15 cellular contexts compared by ENCODE assay signal in genomic region chr18:55833543-55833942, GRCh38.
DNase-seq lines count a peak whose midpoint lies in the region; ATAC-seq and FAIRE-seq lines count a peak whose summit lies in the region.
"Had no signal": no experiment of that assay in that cellular context is flagged by ENCODE, and none has a peak within 500 bp of the region (broad histone marks: within the 10 kb centered on the region; RNA-seq: fewer than 3 reads in every experiment).

No MANE protein-coding gene starts in this region.

- ATAC-seq in HG02870 (IDR thresholded peaks at IDR 0.05; ENCODE audit: unreplicated experiment): no peak
- ATAC-seq in activated CD8-positive, alpha-beta T cell treated with anti-CD3 and anti-CD28 coated beads, Interleukin-2, amount 10 ng/mL, durations not matched to agents 7 days and 5 days: no peak

- no peak overlapping the region for H3K4me3 ChIP-seq in ACC112 (ENCODE audit: low read depth, low read length)
- H3K4me3 ChIP-seq: BLaER1 had no signal

- no peak overlapping the region for H3K4me3 Mint-ChIP-seq in activated CD8-positive, alpha-beta T cell treated with anti-CD3 and anti-CD28 coated beads, Interleukin-2, amount 10 ng/mL, durations not matched to agents 7 days and 5 days
- H3K4me3 Mint-ChIP-seq: activated naive CD4-positive, alpha-beta T cell treated with anti-CD3 and anti-CD28 coated beads for 36 hours had no signal

- CTCF ChIA-PET in activated CD8-positive, alpha-beta T cell treated with anti-CD3 and anti-CD28 coated beads, Interleukin-2, amount 10 ng/mL, durations not matched to agents 7 days and 5 days (lab: Charles Lee): no interaction called here

- peaks cover 17% of the 10 kb centered on the region for H3K9me3 Mint-ChIP-seq in activated CD8-positive, alpha-beta T cell treated with anti-CD3 and anti-CD28 coated beads, Interleukin-2, amount 10 ng/mL, durations not matched to agents 7 days and 5 days (ENCODE audit: insufficient read depth)
- H3K9me3 Mint-ChIP-seq: activated naive CD4-positive, alpha-beta T cell treated with anti-CD3 and anti-CD28 coated beads for 36 hours had no signal

- peak overlapping the region; percentile 66 for H3K27ac ChIP-seq in ACC112 (ENCODE audit: low read depth, low read length)
- H3K27ac ChIP-seq: BLaER1 had no signal

- no peaks in the 10 kb centered on the region for H3K36me3 ChIP-seq in ACC112 (ENCODE audit: insufficient read depth, low read length)
- H3K36me3 ChIP-seq: BLaER1 had no signal

- peaks cover 15% of the 10 kb centered on the region for H3K4me1 ChIP-seq in ACC112 (ENCODE audit: control insufficient read depth, insufficient read depth, low read length, unreplicated experiment)

- DNase-seq in HTR-8/SVneo (ENCODE audit: insufficient read length, low spot score) (peak; percentile 66), brain pericyte (ENCODE audit: low read depth, low spot score) (peak; percentile 48), kidney glomerular epithelial cell (lab: John Stamatoyannopoulos, UW) (peak; percentile 96), NCI-H1105 treated with DMSO at 0.1 percent for 48 hours (lab: John Stamatoyannopoulos, UW) (no peak), NCI-H187 (lab: John Stamatoyannopoulos, UW) (no peak)
- DNase-seq in activated CD8-positive, alpha-beta T cell treated with anti-CD3 and anti-CD28 coated beads, Interleukin-2, amount 10 ng/mL, durations not matched to agents 7 days and 5 days: no peak
- DNase-seq: activated CD4-positive, alpha-beta T cell treated with anti-CD3 and anti-CD28 coated beads for 1 hour; activated naive CD4-positive, alpha-beta T cell treated with anti-CD3 and anti-CD28 coated beads for 36 hours; NCI-H1436; OCI-M1; stimulated activated CD4-positive, alpha-beta T cell treated with anti-CD3 and anti-CD28 coated beads, Interleukin-12 subunit alpha, Interleukin-12 subunit beta, amount 100 ng/mL, for 4 hours; stimulated activated naive CD4-positive, alpha-beta T cell treated with Interleukin-2 at 50 U/mL for 16 hours had no signal

- POLR2A ChIA-PET in activated CD8-positive, alpha-beta T cell treated with anti-CD3 and anti-CD28 coated beads, Interleukin-2, amount 10 ng/mL, durations not matched to agents 7 days and 5 days (lab: Charles Lee): no interaction called here

- FAIRE-seq in HTR-8/SVneo (lab: Jason Lieb, UNC): peak; percentile 23

- no peaks in the 10 kb centered on the region for H3K27me3 Mint-ChIP-seq in activated CD8-positive, alpha-beta T cell treated with anti-CD3 and anti-CD28 coated beads, Interleukin-2, amount 10 ng/mL, durations not matched to agents 7 days and 5 days (ENCODE audit: low read depth)

- no peak overlapping the region for H2AFZ ChIP-seq in ACC112 (ENCODE audit: low read length, unreplicated experiment)

- no peaks in the 10 kb centered on the region for H3K36me3 Mint-ChIP-seq in activated CD8-positive, alpha-beta T cell treated with anti-CD3 and anti-CD28 coated beads, Interleukin-2, amount 10 ng/mL, durations not matched to agents 7 days and 5 days (ENCODE audit: low read depth)

- H3K4me1 Mint-ChIP-seq in activated CD8-positive, alpha-beta T cell treated with anti-CD3 and anti-CD28 coated beads, Interleukin-2, amount 10 ng/mL, durations not matched to agents 7 days and 5 days (ENCODE audit: low read depth): no peaks in the 10 kb centered on the region

- no peaks in the 10 kb centered on the region for H3K79me2 ChIP-seq in ACC112 (ENCODE audit: control insufficient read depth, insufficient read depth, low read length, unreplicated experiment)

- H3K27me3 ChIP-seq in ACC112 (ENCODE audit: insufficient read depth, low read length): no peaks in the 10 kb centered on the region
- H3K27me3 ChIP-seq: BLaER1 had no signal

- no peak overlapping the region for H3K27ac Mint-ChIP-seq in activated CD8-positive, alpha-beta T cell treated with anti-CD3 and anti-CD28 coated beads, Interleukin-2, amount 10 ng/mL, durations not matched to agents 7 days and 5 days
- H3K27ac Mint-ChIP-seq: activated naive CD4-positive, alpha-beta T cell treated with anti-CD3 and anti-CD28 coated beads for 36 hours had no signal

Comparison
In these comparisons a context has a peak if more than half of its experiments do, and no peak if none do; other contexts are left out.
1. DNase-seq: peak in HTR-8/SVneo (single experiment), brain pericyte (single experiment) and kidney glomerular epithelial cell (single experiment); none in NCI-H1105 treated with DMSO at 0.1 percent for 48 hours (single experiment), NCI-H187 (0 of 2) and activated CD8-positive, alpha-beta T cell treated with anti-CD3 and anti-CD28 coated beads, Interleukin-2, amount 10 ng/mL, durations not matched to agents 7 days and 5 days (single experiment).